Comparison of ENCODE assay signal across 8 cellular contexts in the genomic region with DNA sequence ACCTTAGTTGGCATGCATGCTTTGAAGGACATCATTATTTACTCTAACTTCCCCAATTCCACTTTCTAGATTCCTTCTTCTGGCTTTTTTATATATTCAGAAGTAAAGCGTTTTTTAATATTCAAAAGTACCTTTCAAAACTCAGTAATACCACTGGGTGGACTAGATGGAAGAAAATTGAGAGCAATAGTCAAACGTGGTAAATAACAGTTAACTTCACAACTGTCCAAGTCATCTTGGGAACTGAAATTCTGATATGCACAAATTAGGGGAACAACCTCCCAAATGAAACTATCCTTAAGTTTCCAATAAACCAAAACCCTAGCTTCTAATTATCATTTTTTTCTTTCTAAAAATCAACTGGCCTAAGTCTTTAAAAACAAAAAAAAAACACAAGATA. TPM values are rescaled to one million over a fixed set of nuclear protein-coding genes. Genes with fewer than 3 reads are reported as not detected.
DNase-seq lines count a peak whose midpoint lies in the region; FAIRE-seq and TF ChIP-seq lines count a peak whose summit lies in the region.

No MANE protein-coding gene starts in this region.

- intact Hi-C loops in prostate gland (cut with DNase I): no loop called here

- H3K36me3 ChIP-seq in prostate gland: no peaks in the 10 kb centered on the region

- H3K27ac ChIP-seq in coronary artery (no peak overlapping the region), prostate gland (peak overlapping the region; percentile 56 to 72)

- TF ChIP-seq POLR2A in prostate gland (IDR thresholded peaks at IDR 0.05): no peak

- no peak for DNase-seq in GM19239 (ENCODE audit: insufficient read length, low spot score)
- peak; percentile 10 to 14 for DNase-seq in Kasumi-1 (lab: John Stamatoyannopoulos, UW)
- DNase-seq in coronary artery (ENCODE audit: low spot score): no peak
- DNase-seq in prostate gland (ENCODE audit: low spot score): no peak
- no peak for DNase-seq in NCI-H524 treated with DMSO at 0.1 percent for 48 hours (lab: John Stamatoyannopoulos, UW)
- DNase-seq in NCI-H2227 (lab: John Stamatoyannopoulos, UW; ENCODE audit: unreplicated experiment): no peak
- no peak for DNase-seq in GM10248 (ENCODE audit: extremely low spot score)
- DNase-seq in HTR-8/SVneo (ENCODE audit: insufficient read length, low spot score): no peak

- no peaks in the 10 kb centered on the region for H3K27me3 ChIP-seq in prostate gland (replicated peaks; ENCODE audit: insufficient read depth)

- FAIRE-seq in GM19239 (lab: Jason Lieb, UNC): peak; percentile 76
- FAIRE-seq in HTR-8/SVneo (lab: Jason Lieb, UNC): no peak

- POLR2A ChIA-PET in GM10248 (lab: Yijun Ruan, JAX): no interaction called here

- no peaks in the 10 kb centered on the region for H3K4me1 ChIP-seq in prostate gland (replicated peaks)

- WGBS in prostate gland: 31% methylated on average over 2 of the region's 2 CpGs

- H3K4me3 ChIP-seq in coronary artery (peak overlapping the region; percentile 43), prostate gland (peak overlapping the region in 1 of 2 donors; percentile 21)

- CTCF ChIA-PET in GM10248 (lab: Yijun Ruan, JAX): interaction anchor here (1.3 to 2.5 kb wide), 4 partner anchors 9 to 39 kb away, joined by 3 to 8 read pairs (median 3); no protein-coding TSS in a partner anchor

- no peak for TF ChIP-seq CTCF in coronary artery (IDR thresholded peaks at IDR 0.05)
- TF ChIP-seq CTCF in prostate gland (IDR thresholded peaks at IDR 0.05): no peak
- no peak for TF ChIP-seq CTCF in GM10248 (IDR thresholded peaks at IDR 0.05; ENCODE audit: control extremely low read depth, extremely low read depth, low read depth, missing control alignments)

- no peaks in the 10 kb centered on the region for H3K9me3 ChIP-seq in prostate gland

RNA-seq across cellular contexts. Expression of gene SINHCAF, which starts 9.0 kb away (rescaled TPM):
- 10 to 100 TPM; 69.1 to 74.1 TPM for total RNA-seq in prostate gland

Comparison
In these comparisons a context has a peak if more than half of its experiments do, and no peak if none do; other contexts are left out.
1. DNase-seq: peak in Kasumi-1 (2 of 2); none in GM19239 (single experiment), coronary artery (single experiment), prostate gland (single experiment), NCI-H524 treated with DMSO at 0.1 percent for 48 hours (single experiment), NCI-H2227 (single experiment), GM10248 (single experiment) and HTR-8/SVneo (single experiment).
2. H3K27ac ChIP-seq: peak in prostate gland (2 of 2); none in coronary artery (0 of 2).